In the genomic region with DNA sequence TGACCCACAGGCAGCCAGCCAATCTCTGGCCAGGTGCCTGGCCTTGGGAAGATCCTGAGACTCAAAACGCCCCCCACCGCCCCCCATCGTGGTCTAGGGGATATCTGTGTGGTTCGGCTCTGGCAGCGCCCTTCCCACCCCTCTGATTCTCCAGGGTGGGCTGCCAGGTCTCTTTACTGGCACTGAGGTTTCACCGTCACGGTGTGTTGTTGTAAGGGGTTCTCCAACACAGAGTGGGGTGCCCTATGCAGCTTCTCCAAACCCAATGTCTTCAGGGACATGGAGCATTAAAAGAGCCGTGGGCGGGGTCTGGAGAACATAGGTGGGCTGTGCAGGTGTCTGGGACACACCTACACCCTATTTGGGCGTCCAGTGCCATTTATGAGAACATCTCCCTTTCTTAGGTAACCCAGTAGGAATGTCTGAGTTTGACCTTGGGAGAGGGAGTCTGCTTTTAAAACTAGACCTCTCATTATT, we compare ENCODE assay signal across 8 cellular contexts. TPM values are rescaled to one million over a fixed set of nuclear protein-coding genes. Genes with fewer than 3 reads are reported as not detected.
A peak's percentile ranks its signal among the peaks of the same experiment; 100 is the strongest.
DNase-seq lines count a peak whose midpoint lies in the region; ATAC-seq and TF ChIP-seq lines count a peak whose summit lies in the region.
"Had no signal": no experiment of that assay in that cellular context is flagged by ENCODE, and none has a peak within 500 bp of the region (broad histone marks: within the 10 kb centered on the region; RNA-seq: fewer than 3 reads in every experiment).

No MANE protein-coding gene starts in this region.

- H2AFZ ChIP-seq in hepatocyte = no peak overlapping the region

- no peaks in the 10 kb centered on the region for H3K27me3 ChIP-seq in hepatocyte

- no peaks in the 10 kb centered on the region for H3K36me3 ChIP-seq in hepatocyte (replicated peaks; ENCODE audit: insufficient read depth, low read depth)

- H3K27ac Mint-ChIP-seq in activated CD8-positive, alpha-beta T cell treated with anti-CD3 and anti-CD28 coated beads, Interleukin-2, amount 10 ng/mL, durations not matched to agents 7 days and 5 days = peak overlapping the region; percentile 83
- peak overlapping the region; percentile 90 for H3K27ac Mint-ChIP-seq in stimulated activated memory B cell treated with anti-CD40 and anti-IgM and Interleukin-4, amounts not matched to agents 10 μg/mL and 1 μg/mL and 100 μg/mL, for 72 hours

- H3K4me1 ChIP-seq in hepatocyte (ENCODE audit: insufficient read depth) = peaks cover 40% of the 10 kb centered on the region

- H3K9me2 ChIP-seq in hepatocyte (replicated peaks; ENCODE audit: insufficient read depth) = no peaks in the 10 kb centered on the region

- TF ChIP-seq CTCF in HFF-Myc (IDR thresholded peaks at IDR 0.05; ENCODE audit: low read depth, low read length, missing control alignments) (no peak), hepatocyte (IDR thresholded peaks at IDR 0.05; ENCODE audit: poor library complexity) (no peak)

- H3K27ac ChIP-seq in hepatocyte = peak overlapping the region; percentile 98

- peak overlapping the region; percentile 83 for H3K4me3 Mint-ChIP-seq in activated CD8-positive, alpha-beta T cell treated with anti-CD3 and anti-CD28 coated beads, Interleukin-2, amount 10 ng/mL, durations not matched to agents 7 days and 5 days
- peak overlapping the region; percentile 83 for H3K4me3 Mint-ChIP-seq in stimulated activated memory B cell treated with anti-CD40 and anti-IgM and Interleukin-4, amounts not matched to agents 10 μg/mL and 1 μg/mL and 100 μg/mL, for 72 hours

- peaks cover 52% of the 10 kb centered on the region for H3K79me2 ChIP-seq in hepatocyte

- no peaks in the 10 kb centered on the region for H3K27me3 Mint-ChIP-seq in activated CD8-positive, alpha-beta T cell treated with anti-CD3 and anti-CD28 coated beads, Interleukin-2, amount 10 ng/mL, durations not matched to agents 7 days and 5 days (ENCODE audit: low read depth)
- peaks cover 1% of the 10 kb centered on the region for H3K27me3 Mint-ChIP-seq in stimulated activated memory B cell treated with anti-CD40 and anti-IgM and Interleukin-4, amounts not matched to agents 10 μg/mL and 1 μg/mL and 100 μg/mL, for 72 hours

- 74% methylated on average over 10 of the region's 10 CpGs for WGBS in hepatocyte (ENCODE audit: low lambda C conversion rate, missing lambda C conversion rate)

- H3K36me3 Mint-ChIP-seq in activated CD8-positive, alpha-beta T cell treated with anti-CD3 and anti-CD28 coated beads, Interleukin-2, amount 10 ng/mL, durations not matched to agents 7 days and 5 days (ENCODE audit: low read depth) = no peaks in the 10 kb centered on the region
- H3K36me3 Mint-ChIP-seq in stimulated activated memory B cell treated with anti-CD40 and anti-IgM and Interleukin-4, amounts not matched to agents 10 μg/mL and 1 μg/mL and 100 μg/mL, for 72 hours = peaks cover 7% of the 10 kb centered on the region

- H3K4me2 ChIP-seq in hepatocyte = peak overlapping the region; percentile 88

- POLR2A ChIA-PET in activated CD8-positive, alpha-beta T cell treated with anti-CD3 and anti-CD28 coated beads, Interleukin-2, amount 10 ng/mL, durations not matched to agents 7 days and 5 days (lab: Charles Lee) = interaction anchor here (0.6 kb wide), 1 partner anchor 789 kb away, joined by 4 read pairs; no protein-coding TSS in a partner anchor

- H3K4me3 ChIP-seq in HFF-Myc (replicated peaks; ENCODE audit: low read depth, low read length) (peak overlapping the region; percentile 70), hepatocyte (peak overlapping the region; percentile 38)

- CTCF ChIA-PET in activated CD8-positive, alpha-beta T cell treated with anti-CD3 and anti-CD28 coated beads, Interleukin-2, amount 10 ng/mL, durations not matched to agents 7 days and 5 days (lab: Charles Lee) = interaction anchor here (0.6 to 0.9 kb wide), 2 partner anchors 24 to 27 kb away, joined by 3 to 4 read pairs; no protein-coding TSS in a partner anchor

- peaks cover 32% of the 10 kb centered on the region for H3K4me1 Mint-ChIP-seq in activated CD8-positive, alpha-beta T cell treated with anti-CD3 and anti-CD28 coated beads, Interleukin-2, amount 10 ng/mL, durations not matched to agents 7 days and 5 days (ENCODE audit: low read depth)
- H3K4me1 Mint-ChIP-seq in stimulated activated memory B cell treated with anti-CD40 and anti-IgM and Interleukin-4, amounts not matched to agents 10 μg/mL and 1 μg/mL and 100 μg/mL, for 72 hours = peaks cover 39% of the 10 kb centered on the region

- H3K9me3 ChIP-seq in hepatocyte (ENCODE audit: low read depth) = no peaks in the 10 kb centered on the region

- peaks cover 6% of the 10 kb centered on the region for H4K20me1 ChIP-seq in hepatocyte (ENCODE audit: insufficient read depth, poor library complexity, severe bottlenecking)

- H3K9me3 Mint-ChIP-seq in activated CD8-positive, alpha-beta T cell treated with anti-CD3 and anti-CD28 coated beads, Interleukin-2, amount 10 ng/mL, durations not matched to agents 7 days and 5 days (ENCODE audit: insufficient read depth) = no peaks in the 10 kb centered on the region
- no peaks in the 10 kb centered on the region for H3K9me3 Mint-ChIP-seq in stimulated activated memory B cell treated with anti-CD40 and anti-IgM and Interleukin-4, amounts not matched to agents 10 μg/mL and 1 μg/mL and 100 μg/mL, for 72 hours

- ATAC-seq in activated CD8-positive, alpha-beta T cell treated with anti-CD3 and anti-CD28 coated beads, Interleukin-2, amount 10 ng/mL, durations not matched to agents 7 days and 5 days = peak; percentile 11
- no peak for ATAC-seq in stimulated activated memory B cell treated with anti-CD40 and anti-IgM and Interleukin-4, amounts not matched to agents 10 μg/mL and 1 μg/mL and 100 μg/mL, for 72 hours
- no peak for ATAC-seq in GM19035 (IDR thresholded peaks at IDR 0.05; ENCODE audit: unreplicated experiment)
- no peak for ATAC-seq in HG02763 (IDR thresholded peaks at IDR 0.05; ENCODE audit: unreplicated experiment)

- no peak for DNase-seq in HFF-Myc (ENCODE audit: extremely low read depth, low read depth)
- DNase-seq in activated CD8-positive, alpha-beta T cell treated with anti-CD3 and anti-CD28 coated beads, Interleukin-2, amount 10 ng/mL, durations not matched to agents 7 days and 5 days = peak; percentile 40
- peak; percentile 60 for DNase-seq in hepatocyte (ENCODE audit: low spot score)
- no peak for DNase-seq in NCI-H1436 treated with DMSO at 0.1 percent for 48 hours (lab: John Stamatoyannopoulos, UW)
- DNase-seq: NCI-H446 had no signal

RNA-seq across cellular contexts. Expression of gene MAFK, which starts 1.5 kb away (rescaled TPM):
- 10 to 100 TPM; 22.6 to 23.9 TPM for total RNA-seq in activated CD8-positive, alpha-beta T cell treated with anti-CD3 and anti-CD28 coated beads, Interleukin-2, amount 10 ng/mL, durations not matched to agents 7 days and 5 days
- 14.6 and 24.0 TPM in 2 replicates for total RNA-seq in hepatocyte
- polyA plus RNA-seq in hepatocyte = 4.4 and 7.8 TPM in 2 replicates

RNA-seq across cellular contexts. Expression of gene TMEM184A, which starts 24.0 kb away (rescaled TPM):
- not detected for total RNA-seq in activated CD8-positive, alpha-beta T cell treated with anti-CD3 and anti-CD28 coated beads, Interleukin-2, amount 10 ng/mL, durations not matched to agents 7 days and 5 days
- total RNA-seq in hepatocyte = 14.5 and 23.4 TPM in 2 replicates
- polyA plus RNA-seq in hepatocyte = 18.6 and 24.7 TPM in 2 replicates

RNA-seq across cellular contexts. Expression of gene INTS1, which starts 27.8 kb away (rescaled TPM):
- 100 to 1,000 TPM; 105 to 112 TPM for total RNA-seq in activated CD8-positive, alpha-beta T cell treated with anti-CD3 and anti-CD28 coated beads, Interleukin-2, amount 10 ng/mL, durations not matched to agents 7 days and 5 days
- total RNA-seq in hepatocyte = 15.5 and 30.0 TPM in 2 replicates
- 53.6 and 57.3 TPM in 2 replicates for polyA plus RNA-seq in hepatocyte

RNA-seq across cellular contexts. Expression of gene PSMG3, which starts 37.8 kb away (rescaled TPM):
- total RNA-seq in activated CD8-positive, alpha-beta T cell treated with anti-CD3 and anti-CD28 coated beads, Interleukin-2, amount 10 ng/mL, durations not matched to agents 7 days and 5 days = 10 to 100 TPM; 33.1 to 33.3 TPM
- total RNA-seq in hepatocyte = 27.5 and 42.7 TPM in 2 replicates
- polyA plus RNA-seq in hepatocyte = 44.8 and 60.3 TPM in 2 replicates

Comparison
In these comparisons a context has a peak if more than half of its experiments do, and no peak if none do; other contexts are left out.
1. DNase-seq: peak in activated CD8-positive, alpha-beta T cell treated with anti-CD3 and anti-CD28 coated beads, Interleukin-2, amount 10 ng/mL, durations not matched to agents 7 days and 5 days (single experiment) and hepatocyte (single experiment); none in HFF-Myc (single experiment) and NCI-H1436 treated with DMSO at 0.1 percent for 48 hours (single experiment).
2. RNA of gene TMEM184A, which starts 24.0 kb away (total RNA-seq): 14.5 to 23.4 TPM in hepatocyte; not detected in activated CD8-positive, alpha-beta T cell treated with anti-CD3 and anti-CD28 coated beads, Interleukin-2, amount 10 ng/mL, durations not matched to agents 7 days and 5 days; every median in the first group is over 10 times any median in the second.